In genomic region chr2:181421131-181421458, GRCh38 we compare ENCODE assay signal across 16 cellular contexts. TPM values are rescaled to one million over a fixed set of nuclear protein-coding genes. Genes with fewer than 3 reads are reported as not detected.
DNase-seq lines count a peak whose midpoint lies in the region; ATAC-seq lines count a peak whose summit lies in the region.
"Had no signal": no experiment of that assay in that cellular context is flagged by ENCODE, and none has a peak within 500 bp of the region (broad histone marks: within the 10 kb centered on the region; RNA-seq: fewer than 3 reads in every experiment).

No MANE protein-coding gene starts in this region.

- no peaks in the 10 kb centered on the region for H3K9me3 Mint-ChIP-seq in T-cell
- H3K9me3 Mint-ChIP-seq in naive B cell: peaks cover 0 to 4% (median 0%) of the 10 kb centered on the region in 7 donors

- H3K27ac Mint-ChIP-seq in T-cell (peak overlapping the region; percentile 33 to 88), naive B cell (peak overlapping the region; percentile 97 to 99 (median 98))

- peak; percentile 38 for ATAC-seq in GM18868 (IDR thresholded peaks at IDR 0.05; ENCODE audit: unreplicated experiment)
- ATAC-seq in T-cell (replicated peaks in 1 of 4): peak in 1 of 4 experiments; percentile 65
- no peak for ATAC-seq in naive B cell (ENCODE audit: low read depth in 2 of 2)
- no peak for ATAC-seq in HG02588 (IDR thresholded peaks at IDR 0.05; ENCODE audit: unreplicated experiment)
- ATAC-seq in HG03025 (IDR thresholded peaks at IDR 0.05; ENCODE audit: low FRiP score, unreplicated experiment): no peak
- ATAC-seq: PC-3 had no signal

- peak overlapping the region in 1 of 3 donors; percentile 8 for H3K4me3 Mint-ChIP-seq in T-cell
- peak overlapping the region in 7 of 8 donors; percentile 12 to 83 (median 69) for H3K4me3 Mint-ChIP-seq in naive B cell
- H3K4me3 Mint-ChIP-seq: nephron progenitor cell had no signal

- H3K36me3 Mint-ChIP-seq in T-cell: no peaks in the 10 kb centered on the region
- no peaks in the 10 kb centered on the region for H3K36me3 Mint-ChIP-seq in naive B cell

- POLR2A ChIA-PET in T-cell (lab: Charles Lee): no interaction called here

- DNase-seq in NCI-H510A treated with DMSO at 0.1 percent for 48 hours (lab: John Stamatoyannopoulos, UW) (peak; percentile 19), NCI-H510A (lab: John Stamatoyannopoulos, UW) (no peak), T-cell (no peak), naive B cell (no peak), SIG-M5 (lab: John Stamatoyannopoulos, UW) (no peak)
- DNase-seq: activated CD4-positive, alpha-beta T cell treated with anti-CD3 and anti-CD28 coated beads, Interleukin-2, amount 50 U/mL, for 48 hours; C1 segment of cervical spinal cord; DMS79 treated with DMSO at 0.1 percent for 48 hours; NCI-H1694; nephron progenitor cell; PC-3; stimulated activated naive CD4-positive, alpha-beta T cell; T1000 had no signal

- CTCF ChIA-PET in T-cell (lab: Charles Lee): no interaction called here

- H3K4me1 Mint-ChIP-seq in T-cell (peaks cover 19 to 31% (median 23%) of the 10 kb centered on the region in 3 donors), naive B cell (peaks cover 45 to 66% (median 55%) of the 10 kb centered on the region in 3 donors)
- H3K4me1 Mint-ChIP-seq: nephron progenitor cell had no signal

- H3K27me3 Mint-ChIP-seq in T-cell (no peaks in the 10 kb centered on the region), naive B cell (no peaks in the 10 kb centered on the region)

RNA-seq across cellular contexts. Expression of gene ITGA4, which starts 36.1 kb away (rescaled TPM):
- 100 to 1,000 TPM; 150 to 318 (median 255) TPM for total RNA-seq in T-cell
- polyA plus RNA-seq in naive B cell (ENCODE audit: low read depth in 6 of 6): 100 to 1,000 TPM; 129 to 160 (median 153) TPM
